Comparison of ENCODE assay signal across 1 cellular context in genomic region chr11:115179647-115180046, GRCh38.
TF ChIP-seq lines count a peak whose summit lies in the region.

No MANE protein-coding gene starts in this region.

TF ChIP-seq in HepG2, 621 proteins besides CTCF, POLR2A, EP300 and RAD21 (continued from another document):
- TF ChIP-seq TP53 (CRISPR knock-in tag; conservative IDR thresholded peaks at IDR 0.05), result no peak
- no peak for TF ChIP-seq FLYWCH1 (CRISPR knock-in tag; IDR thresholded peaks at IDR 0.05)
- TF ChIP-seq PAF1 (CRISPR knock-in tag; IDR thresholded peaks at IDR 0.05), result no peak
- TF ChIP-seq KLF12 (CRISPR knock-in tag; IDR thresholded peaks at IDR 0.05; ENCODE audit: borderline replicate concordance), result no peak
- TF ChIP-seq ZNF589 (CRISPR knock-in tag; conservative IDR thresholded peaks at IDR 0.05), result no peak
- TF ChIP-seq SP140L (CRISPR knock-in tag; IDR thresholded peaks at IDR 0.05; ENCODE audit: borderline replicate concordance), result no peak
- no peak for TF ChIP-seq GATAD2A (CRISPR knock-in tag; IDR thresholded peaks at IDR 0.05)
- TF ChIP-seq MZF1 (CRISPR knock-in tag; IDR thresholded peaks at IDR 0.05; ENCODE audit: borderline replicate concordance), result no peak
